28 cellular contexts compared by ENCODE assay signal in genomic region chr3:67006460-67006859, GRCh38. TPM values are rescaled to one million over a fixed set of nuclear protein-coding genes. Genes with fewer than 3 reads are reported as not detected.
A peak's percentile ranks its signal among the peaks of the same experiment; 100 is the strongest.
DNase-seq lines count a peak whose midpoint lies in the region; ATAC-seq and TF ChIP-seq lines count a peak whose summit lies in the region.
"Had no signal": no experiment of that assay in that cellular context is flagged by ENCODE, and none has a peak within 500 bp of the region (broad histone marks: within the 10 kb centered on the region; RNA-seq: fewer than 3 reads in every experiment).

No MANE protein-coding gene starts in this region.

- H3K27ac ChIP-seq in cardiac muscle cell = peak overlapping the region; percentile 85
- peak overlapping the region; percentile 78 for H3K27ac ChIP-seq in brain microvascular endothelial cell
- peak overlapping the region; percentile 69 for H3K27ac ChIP-seq in left ventricle myocardium inferior (replicated peaks)
- H3K27ac ChIP-seq: body of pancreas, PC-9, skin epidermis, upper lobe of left lung had no signal

- H3K4me1 ChIP-seq in cardiac muscle cell (ENCODE audit: low read depth) = peaks cover 68% of the 10 kb centered on the region
- H3K4me1 ChIP-seq in left ventricle myocardium inferior = peaks cover 37% of the 10 kb centered on the region
- H3K4me1 ChIP-seq: body of pancreas, upper lobe of left lung had no signal

- no peaks in the 10 kb centered on the region for H3K9me3 ChIP-seq in cardiac muscle cell (ENCODE audit: low read depth)
- no peaks in the 10 kb centered on the region for H3K9me3 ChIP-seq in left ventricle myocardium inferior (replicated peaks)
- H3K9me3 ChIP-seq: body of pancreas, MG63, upper lobe of left lung had no signal

- intact Hi-C loops in cardiac septum (cut with DNase I) = no loop called here
- intact Hi-C loops in left ventricle myocardium inferior (cut with micrococcal nuclease) = no loop called here
- intact Hi-C loops in left colon (cut with DNase I, micrococcal nuclease) = no loop called here

- ATAC-seq in activated CD4-positive, CD25-positive, alpha-beta regulatory T cell treated with anti-CD3 and anti-CD28 coated beads, Interleukin-2, amount 50 U/mL, for 24 hours = no peak
- ATAC-seq in left colon = no peak
- ATAC-seq: body of pancreas; CD8-positive, alpha-beta T cell; effector memory CD8-positive, alpha-beta T cell had no signal

- H3K27me3 ChIP-seq in cardiac muscle cell (no peaks in the 10 kb centered on the region), brain microvascular endothelial cell (replicated peaks) (no peaks in the 10 kb centered on the region), left ventricle myocardium inferior (ENCODE audit: low read depth) (no peaks in the 10 kb centered on the region)
- H3K27me3 ChIP-seq: body of pancreas, MG63, upper lobe of left lung had no signal

- peaks cover 16% of the 10 kb centered on the region for H3K36me3 ChIP-seq in cardiac muscle cell
- H3K36me3 ChIP-seq in brain microvascular endothelial cell (replicated peaks) = peaks cover 5% of the 10 kb centered on the region
- H3K36me3 ChIP-seq in left ventricle myocardium inferior = peaks cover 16% of the 10 kb centered on the region
- H3K36me3 ChIP-seq: MG63 had no signal

- H3K4me3 ChIP-seq in cardiac muscle cell (peak overlapping the region; percentile 18), brain microvascular endothelial cell (ENCODE audit: low read depth, low read length) (no peak overlapping the region), left ventricle myocardium inferior (peak overlapping the region; percentile 47)
- H3K4me3 ChIP-seq: body of pancreas, MG63, PC-9, skin epidermis, upper lobe of left lung had no signal

- peak; percentile 15 to 44 for DNase-seq in cardiac muscle cell (ENCODE audit: low read depth in 1 of 2, low spot score in 1 of 2)
- no peak for DNase-seq in cardiac septum (ENCODE audit: low spot score)
- peak; percentile 48 for DNase-seq in brain microvascular endothelial cell
- DNase-seq in left ventricle myocardium inferior = no peak
- DNase-seq in DMS114 treated with DMSO at 0.1 percent for 48 hours (lab: John Stamatoyannopoulos, UW; ENCODE audit: unreplicated experiment) = no peak
- no peak for DNase-seq in middle frontal gyrus (ENCODE audit: extremely low spot score, low spot score)
- no peak for DNase-seq in left colon
- DNase-seq: 8988T; activated CD4-positive, alpha-beta memory T cell treated with anti-CD3 and anti-CD28 coated beads, Interleukin-2, amount 10 ng/mL, durations not matched to agents 7 days and 5 days; activated naive CD8-positive, alpha-beta T cell treated with anti-CD3 and anti-CD28 coated beads, Interleukin-2, amount 10 ng/mL, durations not matched to agents 7 days and 5 days; AML-193; body of pancreas; CD8-positive, alpha-beta T cell; DMS153; effector memory CD8-positive, alpha-beta T cell; kidney glomerular epithelial cell; mammary epithelial cell; MG63; NCI-H1417 treated with DMSO at 0.1 percent for 48 hours; NCI-H2107; NCI-H446; nucleus accumbens; PC-9; SHP77 treated with DMSO at 0.1 percent for 48 hours; stimulated activated CD4-positive, alpha-beta T cell treated with anti-CD3 and anti-CD28 coated beads, Interleukin-1b, Interleukin-23, amount 100 ng/mL, for 48 hours; upper lobe of left lung had no signal

- in situ Hi-C loops in brain microvascular endothelial cell (cut with HindIII; ENCODE audit: low pct_ligation_motif_present, low sequenced_read_pairs) = no loop called here

- no peak for TF ChIP-seq CTCF in cardiac muscle cell (IDR thresholded peaks at IDR 0.05; ENCODE audit: low read depth, low read length)
- TF ChIP-seq CTCF in brain microvascular endothelial cell (IDR thresholded peaks at IDR 0.05; ENCODE audit: low read depth, low read length, missing control alignments) = no peak
- no peak for TF ChIP-seq CTCF in left ventricle myocardium inferior (IDR thresholded peaks at IDR 0.05; ENCODE audit: borderline replicate concordance)

RNA-seq across cellular contexts. Expression of gene KBTBD8, which starts 8.4 kb away (rescaled TPM):
- total RNA-seq in cardiac muscle cell (9.9 and 13.8 TPM in 2 replicates), cardiac septum (2.9 TPM), left ventricle myocardium inferior (3.6 TPM), left colon (1 to 10 TPM; 2.6 to 3.4 TPM)
- 4.3 and 11.8 TPM in 2 replicates for polyA plus RNA-seq in cardiac muscle cell
- total RNA-seq: PC-9 had no signal

Comparison
In these comparisons a context has a peak if more than half of its experiments do, and no peak if none do; other contexts are left out.
1. DNase-seq: peak in cardiac muscle cell (2 of 2) and brain microvascular endothelial cell (single experiment); none in cardiac septum (single experiment), left ventricle myocardium inferior (single experiment), DMS114 treated with DMSO at 0.1 percent for 48 hours (single experiment), middle frontal gyrus (single experiment) and left colon (0 of 2).
2. Peak in every context shown above with its lines, with median percentiles within 50 percentile points of each other: H3K27ac ChIP-seq.